In genomic region chr13:113001251-113002140, GRCh38 we compare ENCODE assay signal across 10 cellular contexts. TPM values are rescaled to one million over a fixed set of nuclear protein-coding genes. Genes with fewer than 3 reads are reported as not detected.
DNase-seq lines count a peak whose midpoint lies in the region; ATAC-seq, FAIRE-seq and TF ChIP-seq lines count a peak whose summit lies in the region.
"Had no signal": no experiment of that assay in that cellular context is flagged by ENCODE, and none has a peak within 500 bp of the region (broad histone marks: within the 10 kb centered on the region; RNA-seq: fewer than 3 reads in every experiment).

No MANE protein-coding gene starts in this region.

- no TSS peak for BruUV-seq in A673 (replicated peaks; lab: Mats Ljungman, UMichigan)

- 63% methylated on average over 50 of the region's 50 CpGs for WGBS in mesenchymal stem cell

- H3K9me3 Mint-ChIP-seq in endothelial cell (ENCODE audit: unreplicated experiment): no peaks in the 10 kb centered on the region
- H3K9me3 Mint-ChIP-seq: CD4-positive, CD25-positive, alpha-beta regulatory T cell had no signal

- H2BK5ac ChIP-seq in mesenchymal stem cell (ENCODE audit: low read depth, low read length, poor library complexity, severe bottlenecking): no peak overlapping the region

- no peak overlapping the region for H4K91ac ChIP-seq in mesenchymal stem cell (ENCODE audit: low read length)

- H3K4me3 ChIP-seq in A673 (ENCODE audit: low read depth, low read length, poor library complexity, severe bottlenecking) (peak overlapping the region; percentile 42), mesenchymal stem cell (ENCODE audit: insufficient read depth in 1 of 2, low read depth in 1 of 2, low read length in 2 of 2) (peak overlapping the region in 1 of 2 experiments; percentile 6)
- H3K4me3 ChIP-seq: SJSA1 had no signal

- no peak overlapping the region for H3K27ac ChIP-seq in A673 (ENCODE audit: low read depth, low read length, poor library complexity, severe bottlenecking)
- peak overlapping the region; percentile 51 for H3K27ac ChIP-seq in angular gyrus (ENCODE audit: low read depth, low read length)
- H3K27ac ChIP-seq in mesenchymal stem cell (ENCODE audit: low read length, poor library complexity, severe bottlenecking): no peak overlapping the region
- H3K27ac ChIP-seq: SJSA1 had no signal

- TF ChIP-seq CTCF in A673 (conservative IDR thresholded peaks at IDR 0.05; ENCODE audit: low read depth, low read length) (no peak), endothelial cell (IDR thresholded peaks at IDR 0.05; ENCODE audit: unreplicated experiment) (no peak)

- peaks cover 29% of the 10 kb centered on the region for H3K27me3 Mint-ChIP-seq in endothelial cell (ENCODE audit: unreplicated experiment)
- H3K27me3 Mint-ChIP-seq: CD4-positive, CD25-positive, alpha-beta regulatory T cell had no signal

- peak overlapping the region; percentile 52 for H3K4me2 ChIP-seq in mesenchymal stem cell (ENCODE audit: low read length, poor library complexity, severe bottlenecking)

- H3K18ac ChIP-seq in mesenchymal stem cell (ENCODE audit: low read depth in 1 of 2, low read length in 2 of 2): no peak overlapping the region

- H2AFZ ChIP-seq in mesenchymal stem cell (ENCODE audit: low read depth, low read length): no peak overlapping the region

- H2BK120ac ChIP-seq in mesenchymal stem cell (ENCODE audit: low read depth, low read length): no peak overlapping the region

- ATAC-seq in HG03342 (IDR thresholded peaks at IDR 0.05; ENCODE audit: unreplicated experiment) (no peak), GM21390 (IDR thresholded peaks at IDR 0.05; ENCODE audit: unreplicated experiment) (no peak)

- no peak overlapping the region for H3K27ac Mint-ChIP-seq in endothelial cell (ENCODE audit: unreplicated experiment)

- no peaks in the 10 kb centered on the region for H3K9me3 ChIP-seq in A673 (ENCODE audit: low read depth, low read length, poor library complexity, severe bottlenecking)
- no peaks in the 10 kb centered on the region for H3K9me3 ChIP-seq in mesenchymal stem cell (ENCODE audit: control insufficient read depth, low read length)
- H3K9me3 ChIP-seq: SJSA1 had no signal

- peaks cover 12% of the 10 kb centered on the region for H3K4me1 ChIP-seq in A673 (ENCODE audit: insufficient read depth, low read length, poor library complexity, severe bottlenecking)
- H3K4me1 ChIP-seq in mesenchymal stem cell (ENCODE audit: control insufficient read depth, insufficient read depth, low read depth, low read length): peaks cover 12% of the 10 kb centered on the region
- H3K4me1 ChIP-seq: SJSA1 had no signal

- POLR2A ChIA-PET in A673 (lab: Charles Lee; ENCODE audit: low non-redundant PET): interaction anchor here (0.6 kb wide), 1 partner anchor 20 kb away, joined by 3 read pairs; no protein-coding TSS in a partner anchor

- no peak overlapping the region for H4K8ac ChIP-seq in mesenchymal stem cell (ENCODE audit: low read length)

- H3K4me3 Mint-ChIP-seq in endothelial cell (ENCODE audit: unreplicated experiment): no peak overlapping the region

- peaks cover 6% of the 10 kb centered on the region for H3K4me1 Mint-ChIP-seq in endothelial cell (ENCODE audit: unreplicated experiment)

- no peaks in the 10 kb centered on the region for H3K79me1 ChIP-seq in mesenchymal stem cell (replicated peaks; ENCODE audit: low read length, poor library complexity, severe bottlenecking)

- peak overlapping the region in 1 of 2 experiments; percentile 35 for H3K14ac ChIP-seq in mesenchymal stem cell (ENCODE audit: low read length in 2 of 2)

- no peak overlapping the region for H3K23ac ChIP-seq in mesenchymal stem cell (ENCODE audit: low read length in 2 of 2)

- H3K36me3 ChIP-seq in A673 (ENCODE audit: insufficient read depth, low read length, poor library complexity, severe bottlenecking): no peaks in the 10 kb centered on the region
- H3K36me3 ChIP-seq in mesenchymal stem cell (ENCODE audit: control insufficient read depth in 1 of 2, insufficient read depth in 2 of 2, low read depth in 1 of 2, low read length in 2 of 2): no peaks in the 10 kb centered on the region
- H3K36me3 ChIP-seq: SJSA1 had no signal

- H2BK12ac ChIP-seq in mesenchymal stem cell (ENCODE audit: low read length in 2 of 2): no peak overlapping the region

- H2AK5ac ChIP-seq in mesenchymal stem cell (ENCODE audit: low read length, severe bottlenecking): no peak overlapping the region

- peaks cover 4% of the 10 kb centered on the region for H3K36me3 Mint-ChIP-seq in endothelial cell (ENCODE audit: low read depth, unreplicated experiment)
- H3K36me3 Mint-ChIP-seq: CD4-positive, CD25-positive, alpha-beta regulatory T cell had no signal

- peaks cover 6% of the 10 kb centered on the region for H3K27me3 ChIP-seq in A673 (replicated peaks; ENCODE audit: insufficient read depth, low read depth, low read length, poor library complexity)
- H3K27me3 ChIP-seq in mesenchymal stem cell (ENCODE audit: control insufficient read depth in 1 of 2, insufficient read depth in 1 of 2, low read length in 2 of 2): peaks cover 30 to 87% of the 10 kb centered on the region in 2 experiments

- H2BK15ac ChIP-seq in mesenchymal stem cell (ENCODE audit: low read depth, poor library complexity, severe bottlenecking): no peak overlapping the region

- CTCF ChIA-PET in A673 (lab: Charles Lee): no interaction called here

- H3K9ac ChIP-seq in mesenchymal stem cell (ENCODE audit: low read length): no peak overlapping the region

- intact Hi-C loops in A673 (cut with micrococcal nuclease; ENCODE audit: unreplicated experiment): no loop called here

- DNase-seq in A673 (ENCODE audit: low spot score) (peak; percentile 77), NCI-H1092 treated with DMSO at 0.1 percent for 48 hours (lab: John Stamatoyannopoulos, UW) (peak; percentile 93), mesenchymal stem cell (peak; percentile 18), urothelium cell line (ENCODE audit: low spot score) (peak; percentile 89), endothelial cell (ENCODE audit: low spot score) (no peak)
- DNase-seq: CD4-positive, CD25-positive, alpha-beta regulatory T cell had no signal

- H3K4ac ChIP-seq in mesenchymal stem cell (ENCODE audit: low read depth in 1 of 2, low read length in 2 of 2): no peak overlapping the region

- peak; percentile 89 for FAIRE-seq in urothelium cell line (lab: Jason Lieb, UNC)

RNA-seq across cellular contexts. Expression of gene MCF2L, which starts 32.5 kb away (rescaled TPM):
- total RNA-seq in A673 (2021): 7.0 and 9.5 TPM in 2 replicates
- polyA plus RNA-seq in mesenchymal stem cell (2013, experiment 1 of 2): 0.22 TPM
- 0.07 TPM for polyA plus RNA-seq in mesenchymal stem cell (2013, experiment 2 of 2)
- 16.5 TPM for total RNA-seq in endothelial cell (ENCODE audit: unreplicated experiment)
